In the genomic region with DNA sequence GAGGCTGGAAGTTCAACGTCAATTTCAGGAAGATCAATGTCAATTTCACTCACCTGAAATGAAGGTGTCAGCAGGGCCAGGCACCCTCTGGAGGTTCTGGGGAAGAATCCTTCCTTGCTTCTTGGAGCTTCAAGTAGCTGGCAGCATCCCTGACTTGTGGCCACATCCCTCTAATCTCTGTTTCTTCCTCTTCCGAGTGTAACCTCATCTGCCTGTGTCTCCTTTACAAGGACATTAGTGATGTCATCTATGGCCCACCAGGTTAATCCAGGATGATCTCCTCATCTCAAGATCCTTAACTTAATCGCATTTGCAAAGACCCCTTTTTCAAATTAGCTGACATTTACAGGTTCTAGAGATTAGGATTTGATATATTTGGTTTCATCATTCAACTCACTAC, we compare ENCODE assay signal across 18 cellular contexts.
DNase-seq lines count a peak whose midpoint lies in the region; ATAC-seq, FAIRE-seq and TF ChIP-seq lines count a peak whose summit lies in the region.
"Had no signal": no experiment of that assay in that cellular context is flagged by ENCODE, and none has a peak within 500 bp of the region (broad histone marks: within the 10 kb centered on the region; RNA-seq: fewer than 3 reads in every experiment).

No MANE protein-coding gene starts in this region.

- POLR2A ChIA-PET in HEK293 (lab: Yijun Ruan, JAX), result no interaction called here

- no peaks in the 10 kb centered on the region for H3K9me3 ChIP-seq in HEK293 (ENCODE audit: control insufficient read depth, insufficient read depth, low read depth, low read length)
- no peaks in the 10 kb centered on the region for H3K9me3 ChIP-seq in thyroid gland

- no peaks in the 10 kb centered on the region for H3K36me3 ChIP-seq in HEK293 (ENCODE audit: control insufficient read depth in 2 of 2, insufficient read depth in 1 of 2, low read length in 2 of 2)
- no peaks in the 10 kb centered on the region for H3K36me3 ChIP-seq in bronchial epithelial cell (ENCODE audit: control insufficient read depth, insufficient read depth, low read length)
- no peaks in the 10 kb centered on the region for H3K36me3 ChIP-seq in thyroid gland
- H3K36me3 ChIP-seq: BLaER1 had no signal

- FAIRE-seq in bronchial epithelial cell (lab: Jason Lieb, UNC), result peak; percentile 58
- FAIRE-seq: GM12892, GM18507 had no signal

- no peak overlapping the region for H3K4me3 ChIP-seq in HEK293 (ENCODE audit: low read depth, low read length)
- no peak overlapping the region for H3K4me3 ChIP-seq in bronchial epithelial cell (ENCODE audit: low read depth, low read length)
- H3K4me3 ChIP-seq in thyroid gland (replicated peaks in 1 of 3), result no peak overlapping the region
- H3K4me3 ChIP-seq: BLaER1 had no signal

- no peak for ATAC-seq in HG02678 (IDR thresholded peaks at IDR 0.05; ENCODE audit: unreplicated experiment)

- H3K27me3 ChIP-seq in bronchial epithelial cell (ENCODE audit: control insufficient read depth, insufficient read depth, low read length), result no peaks in the 10 kb centered on the region
- H3K27me3 ChIP-seq in thyroid gland, result no peaks in the 10 kb centered on the region
- H3K27me3 ChIP-seq: BLaER1 had no signal

- H3K4me1 ChIP-seq in HEK293 (ENCODE audit: control insufficient read depth, insufficient read depth, low read length) (peaks cover 6% of the 10 kb centered on the region; the same call in 1 of the 2 replicates), thyroid gland (no peaks in the 10 kb centered on the region)
- H3K4me1 ChIP-seq: BLaER1 had no signal

- CTCF ChIA-PET in HEK293 (lab: Yijun Ruan, JAX), result no interaction called here

- WGBS in thyroid gland, 2 donors, result 78 to 83% methylated on average over 3 of the region's 3 CpGs

- peak; percentile 35 for DNase-seq in D341Med (ENCODE audit: low spot score)
- peak; percentile 94 for DNase-seq in NCI-H82 (lab: John Stamatoyannopoulos, UW)
- no peak for DNase-seq in bronchial epithelial cell (ENCODE audit: low read depth)
- DNase-seq in stimulated activated CD4-positive, alpha-beta T cell treated with anti-CD3 and anti-CD28 coated beads, Interleukin-4, amount 100 ng/mL, for 24 hours, result no peak
- DNase-seq in thyroid gland, result no peak
- no peak for DNase-seq in NCI-H1417 (lab: John Stamatoyannopoulos, UW)
- DNase-seq: 8988T; Calu3; CD4-positive, alpha-beta memory T cell; GDM1; GOT3; H9 had no signal

- H3K27ac ChIP-seq in HEK293 (ENCODE audit: extremely low read depth, low read depth, low read length) (no peak overlapping the region), thyroid gland (no peak overlapping the region)
- H3K27ac ChIP-seq: BLaER1, KMS-11 had no signal

- no peak for TF ChIP-seq POLR2A in thyroid gland (IDR thresholded peaks at IDR 0.05)

- intact Hi-C loops in thyroid gland (cut with DNase I), result no loop called here

- no peak for TF ChIP-seq CTCF in HEK293 (tag by site-specific recombination; IDR thresholded peaks at IDR 0.05)
- TF ChIP-seq CTCF in bronchial epithelial cell (IDR thresholded peaks at IDR 0.05; ENCODE audit: insufficient read depth, low read length, severe bottlenecking), result no peak
- TF ChIP-seq CTCF in thyroid gland (IDR thresholded peaks at IDR 0.05), result no peak

TF ChIP-seq in HEK293, 187 proteins besides CTCF, POLR2A, EP300 and RAD21:
- TF ChIP-seq ZNF664 (tag by site-specific recombination; IDR thresholded peaks at IDR 0.05), result no peak
- TF ChIP-seq, protein P1, sequence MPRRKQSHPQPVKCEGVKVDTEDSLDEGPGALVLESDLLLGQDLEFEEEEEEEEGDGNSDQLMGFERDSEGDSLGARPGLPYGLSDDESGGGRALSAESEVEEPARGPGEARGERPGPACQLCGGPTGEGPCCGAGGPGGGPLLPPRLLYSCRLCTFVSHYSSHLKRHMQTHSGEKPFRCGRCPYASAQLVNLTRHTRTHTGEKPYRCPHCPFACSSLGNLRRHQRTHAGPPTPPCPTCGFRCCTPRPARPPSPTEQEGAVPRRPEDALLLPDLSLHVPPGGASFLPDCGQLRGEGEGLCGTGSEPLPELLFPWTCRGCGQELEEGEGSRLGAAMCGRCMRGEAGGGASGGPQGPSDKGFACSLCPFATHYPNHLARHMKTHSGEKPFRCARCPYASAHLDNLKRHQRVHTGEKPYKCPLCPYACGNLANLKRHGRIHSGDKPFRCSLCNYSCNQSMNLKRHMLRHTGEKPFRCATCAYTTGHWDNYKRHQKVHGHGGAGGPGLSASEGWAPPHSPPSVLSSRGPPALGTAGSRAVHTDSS (tag by site-specific recombination; IDR thresholded peaks at IDR 0.05), result 0 out of 2 replicates have a peak, but pooled peaks have one; percentile 29
- TF ChIP-seq, protein P2, sequence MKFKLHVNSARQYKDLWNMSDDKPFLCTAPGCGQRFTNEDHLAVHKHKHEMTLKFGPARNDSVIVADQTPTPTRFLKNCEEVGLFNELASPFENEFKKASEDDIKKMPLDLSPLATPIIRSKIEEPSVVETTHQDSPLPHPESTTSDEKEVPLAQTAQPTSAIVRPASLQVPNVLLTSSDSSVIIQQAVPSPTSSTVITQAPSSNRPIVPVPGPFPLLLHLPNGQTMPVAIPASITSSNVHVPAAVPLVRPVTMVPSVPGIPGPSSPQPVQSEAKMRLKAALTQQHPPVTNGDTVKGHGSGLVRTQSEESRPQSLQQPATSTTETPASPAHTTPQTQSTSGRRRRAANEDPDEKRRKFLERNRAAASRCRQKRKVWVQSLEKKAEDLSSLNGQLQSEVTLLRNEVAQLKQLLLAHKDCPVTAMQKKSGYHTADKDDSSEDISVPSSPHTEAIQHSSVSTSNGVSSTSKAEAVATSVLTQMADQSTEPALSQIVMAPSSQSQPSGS (tag by site-specific recombination; IDR thresholded peaks at IDR 0.05; ENCODE audit: low read depth), result peak; percentile 82
- TF ChIP-seq ZSCAN16 (tag by site-specific recombination; IDR thresholded peaks at IDR 0.05), result no peak
- 0 out of 2 replicates have a peak, but pooled peaks have one; percentile 9 for TF ChIP-seq OSR2 (tag by site-specific recombination; IDR thresholded peaks at IDR 0.05)
- 0 out of 2 replicates have a peak, but pooled peaks have one; percentile 47 for TF ChIP-seq IKZF3 (tag by site-specific recombination; IDR thresholded peaks at IDR 0.05)
- peak; percentile 74; the same call in 1 of the 2 replicates for TF ChIP-seq ZNF843 (tag by site-specific recombination; IDR thresholded peaks at IDR 0.05)
- TF ChIP-seq ZSCAN30 (tag by site-specific recombination; IDR thresholded peaks at IDR 0.05), result 0 out of 2 replicates have a peak, but pooled peaks have one; percentile 65

Comparison
In these comparisons a context has a peak if more than half of its experiments do, and no peak if none do; other contexts are left out.
1. DNase-seq: peak in D341Med (single experiment) and NCI-H82 (single experiment); none in bronchial epithelial cell (single experiment), stimulated activated CD4-positive, alpha-beta T cell treated with anti-CD3 and anti-CD28 coated beads, Interleukin-4, amount 100 ng/mL, for 24 hours (single experiment), thyroid gland (0 of 2) and NCI-H1417 (0 of 3).